In the genomic region with DNA sequence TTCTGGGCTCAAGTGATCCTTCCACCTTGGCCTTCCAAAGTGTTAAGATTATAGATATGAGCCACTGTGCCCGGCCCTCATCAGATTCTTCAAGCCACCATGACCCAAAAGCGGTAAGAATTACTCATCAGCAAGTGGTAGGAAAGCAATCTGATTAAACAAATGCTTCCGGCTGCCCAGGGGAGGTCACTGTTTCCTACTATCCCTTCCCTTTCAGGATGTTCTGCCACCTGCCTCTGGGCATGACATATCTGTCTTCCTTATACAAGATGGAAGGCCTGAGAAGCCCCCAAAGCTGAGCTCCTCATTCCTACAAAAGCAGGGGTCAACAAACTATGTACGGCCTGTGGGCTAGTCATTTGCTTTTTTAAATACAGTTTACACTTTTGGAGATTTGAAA, we compare ENCODE assay signal across 12 cellular contexts. TPM values are rescaled to one million over a fixed set of nuclear protein-coding genes. Genes with fewer than 3 reads are reported as not detected.
DNase-seq lines count a peak whose midpoint lies in the region; ATAC-seq and TF ChIP-seq lines count a peak whose summit lies in the region.
"Had no signal": no experiment of that assay in that cellular context is flagged by ENCODE, and none has a peak within 500 bp of the region (broad histone marks: within the 10 kb centered on the region; RNA-seq: fewer than 3 reads in every experiment).

No MANE protein-coding gene starts in this region.

- H4K8ac ChIP-seq in IMR-90 (ENCODE audit: low read depth in 2 of 2, low read length in 2 of 2): no peak overlapping the region

- H2AK9ac ChIP-seq in IMR-90 (replicated peaks; ENCODE audit: low read depth, low read length, poor library complexity): no peak overlapping the region

- H3K4me1 ChIP-seq in IMR-90 (ENCODE audit: control insufficient read depth, insufficient read depth, low read length): no peaks in the 10 kb centered on the region

- TF ChIP-seq POLR2A in IMR-90 (IDR thresholded peaks at IDR 0.05; ENCODE audit: low read depth, low read length): no peak

- H3K27ac Mint-ChIP-seq in Calu3 (ENCODE audit: unreplicated experiment) (no peak overlapping the region), T-cell (no peak overlapping the region)
- peak overlapping the region; percentile 76 for H3K27ac Mint-ChIP-seq in activated T-helper 17 cell treated with anti-CD3 and anti-CD28 coated beads, Interleukin-2, amount 50 U/mL, for 72 hours
- H3K27ac Mint-ChIP-seq: stimulated activated naive CD8-positive, alpha-beta T cell treated with anti-CD3 and anti-CD28 coated beads, Interleukin-15, Interleukin-2, amounts not matched to agents 100 ng/mL and 50 ng/mL, for 24 hours had no signal

- H3K27ac ChIP-seq in IMR-90 (ENCODE audit: insufficient read depth, low read length): no peak overlapping the region
- H3K27ac ChIP-seq: heart left ventricle had no signal

- DNase-seq in Calu3 (peak; percentile 27), IMR-90 (peak; percentile 36), kidney glomerular epithelial cell (lab: John Stamatoyannopoulos, UW) (peak; percentile 59), T-cell (no peak)
- DNase-seq in activated effector memory CD4-positive, alpha-beta T cell treated with anti-CD3 and anti-CD28 coated beads, Interleukin-2, amount 50 U/mL, for 16 hours: no peak
- DNase-seq: caudate nucleus, GDM1, heart left ventricle had no signal

- H3K27me3 Mint-ChIP-seq in Calu3 (ENCODE audit: unreplicated experiment) (no peaks in the 10 kb centered on the region), T-cell (no peaks in the 10 kb centered on the region)
- no peaks in the 10 kb centered on the region for H3K27me3 Mint-ChIP-seq in activated T-helper 17 cell treated with anti-CD3 and anti-CD28 coated beads, Interleukin-2, amount 50 U/mL, for 72 hours
- H3K27me3 Mint-ChIP-seq: stimulated activated naive CD8-positive, alpha-beta T cell treated with anti-CD3 and anti-CD28 coated beads, Interleukin-15, Interleukin-2, amounts not matched to agents 100 ng/mL and 50 ng/mL, for 24 hours had no signal

- in situ Hi-C loops in IMR-90 (cut with MboI; ENCODE audit: low sequenced_read_pairs): no loop called here

- H3K4ac ChIP-seq in IMR-90 (ENCODE audit: low read depth, low read length): no peak overlapping the region

- no peak overlapping the region for H3K9ac ChIP-seq in IMR-90 (ENCODE audit: low read depth, low read length)

- H3K4me1 Mint-ChIP-seq in Calu3 (ENCODE audit: low read depth, unreplicated experiment) (no peaks in the 10 kb centered on the region), T-cell (peaks cover 5 to 8% (median 8%) of the 10 kb centered on the region in 3 donors)
- H3K4me1 Mint-ChIP-seq in activated T-helper 17 cell treated with anti-CD3 and anti-CD28 coated beads, Interleukin-2, amount 50 U/mL, for 72 hours: no peaks in the 10 kb centered on the region

- 65% methylated on average over 2 of the region's 4 CpGs; no CpG with 5 or more reads in 1 of the 2 experiments for WGBS in IMR-90 (ENCODE audit: extremely low coverage in 2 of 2, insufficient read length in 1 of 2), 2 experiments

- H4K91ac ChIP-seq in IMR-90 (ENCODE audit: insufficient read depth, low read depth, low read length): no peak overlapping the region

- intact Hi-C loops in Calu3 (cut with micrococcal nuclease; ENCODE audit: unreplicated experiment) (no loop called here), IMR-90 (cut with micrococcal nuclease) (no loop called here)

- dilution Hi-C loops in IMR-90 (cut with HindIII; ENCODE audit: low sequenced_read_pairs, unreplicated experiment): no loop called here

- 0 out of 2 replicates have a peak, but pooled peaks cover 3% of the 10 kb centered on the region for H4K20me1 ChIP-seq in IMR-90 (ENCODE audit: insufficient read depth, low read length)

- ATAC-seq in IMR-90 (ENCODE audit: low read depth) (no peak), GM19324 (IDR thresholded peaks at IDR 0.05; ENCODE audit: low FRiP score, unreplicated experiment) (no peak), HG03469 (IDR thresholded peaks at IDR 0.05; ENCODE audit: unreplicated experiment) (no peak), T-cell (replicated peaks in 1 of 4) (no peak)
- ATAC-seq in activated T-helper 17 cell treated with anti-CD3 and anti-CD28 coated beads, Interleukin-2, amount 50 U/mL, for 72 hours (replicated peaks): peak; percentile 43
- ATAC-seq: heart left ventricle had no signal

- H3K4me3 Mint-ChIP-seq in Calu3 (ENCODE audit: low read depth, unreplicated experiment) (no peak overlapping the region), T-cell (no peak overlapping the region)
- H3K4me3 Mint-ChIP-seq in activated T-helper 17 cell treated with anti-CD3 and anti-CD28 coated beads, Interleukin-2, amount 50 U/mL, for 72 hours: no peak overlapping the region
- H3K4me3 Mint-ChIP-seq: stimulated activated naive CD8-positive, alpha-beta T cell treated with anti-CD3 and anti-CD28 coated beads, Interleukin-15, Interleukin-2, amounts not matched to agents 100 ng/mL and 50 ng/mL, for 24 hours had no signal

- H3K9me3 ChIP-seq in IMR-90 (ENCODE audit: control insufficient read depth, insufficient read depth, low read length): peaks cover 4% of the 10 kb centered on the region

- TF ChIP-seq RAD21 in IMR-90 (IDR thresholded peaks at IDR 0.05; ENCODE audit: low read length): no peak

- H3K23ac ChIP-seq in IMR-90 (ENCODE audit: low read depth, low read length): no peak overlapping the region

- no peak overlapping the region for H3K4me3 ChIP-seq in IMR-90 (ENCODE audit: insufficient read depth, low read depth, low read length)
- H3K4me3 ChIP-seq: heart left ventricle had no signal

- H3K4me2 ChIP-seq in IMR-90 (ENCODE audit: low read depth, low read length): no peak overlapping the region

- CTCF ChIA-PET in Calu3 (lab: Charles Lee): no interaction called here
- CTCF ChIA-PET in IMR-90 (lab: Yijun Ruan, JAX): no interaction called here
- CTCF ChIA-PET in T-cell (lab: Charles Lee): interaction anchor here in 1 of 2 donors (0.6 to 0.7 kb wide), 2 partner anchors 15 to 38 kb away, joined by 3 to 7 read pairs; no protein-coding TSS in a partner anchor

- no peaks in the 10 kb centered on the region for H3K27me3 ChIP-seq in IMR-90 (ENCODE audit: control insufficient read depth, insufficient read depth, low read length)
- H3K27me3 ChIP-seq: heart left ventricle had no signal

- BruUV-seq in Calu3 (replicated peaks; lab: Mats Ljungman, UMichigan) (no TSS peak), IMR-90 (replicated peaks; lab: Mats Ljungman, UMichigan) (no TSS peak)

- no peak overlapping the region for H3K14ac ChIP-seq in IMR-90 (replicated peaks; ENCODE audit: low read depth, low read length)

- peaks cover 12% of the 10 kb centered on the region for H3K36me3 Mint-ChIP-seq in Calu3 (ENCODE audit: insufficient read depth, unreplicated experiment)
- peaks cover 5% of the 10 kb centered on the region for H3K36me3 Mint-ChIP-seq in activated T-helper 17 cell treated with anti-CD3 and anti-CD28 coated beads, Interleukin-2, amount 50 U/mL, for 72 hours (ENCODE audit: low read depth)
- H3K36me3 Mint-ChIP-seq in T-cell: peaks cover 7% of the 10 kb centered on the region

- no peak overlapping the region for H2BK20ac ChIP-seq in IMR-90 (ENCODE audit: low read depth, low read length)

- H3K56ac ChIP-seq in IMR-90 (ENCODE audit: extremely low read depth, insufficient read depth, low read length): no peak overlapping the region

- POLR2A ChIA-PET in IMR-90 (lab: Charles Lee; ENCODE audit: unreplicated experiment) (no interaction called here), T-cell (lab: Charles Lee) (interaction anchor here in 1 of 2 donors (0.7 kb wide), 1 partner anchor 480 kb away, joined by 9 read pairs; no protein-coding TSS in a partner anchor)

- H3K36me3 ChIP-seq in IMR-90 (ENCODE audit: control insufficient read depth, insufficient read depth, low read length): peaks cover 13% of the 10 kb centered on the region

- TF ChIP-seq CTCF in Calu3 (IDR thresholded peaks at IDR 0.05; ENCODE audit: unreplicated experiment) (no peak), IMR-90 (conservative IDR thresholded peaks at IDR 0.05; ENCODE audit: low read depth, low read length) (peak; percentile 26)

- H2BK5ac ChIP-seq in IMR-90 (ENCODE audit: low read depth, low read length, poor library complexity, severe bottlenecking): no peak overlapping the region

- no peak overlapping the region for H3K18ac ChIP-seq in IMR-90 (ENCODE audit: low read depth, low read length)

- H3K9me1 ChIP-seq in IMR-90 (ENCODE audit: insufficient read depth, low read length): peaks cover 4% of the 10 kb centered on the region

- H2AK5ac ChIP-seq in IMR-90 (ENCODE audit: low read depth, low read length): no peak overlapping the region

- peaks cover 0 to 24% of the 10 kb centered on the region in 2 experiments; a peak in 3 of 4 replicates for H3K79me1 ChIP-seq in IMR-90 (ENCODE audit: low read depth in 1 of 2, low read length in 2 of 2)

- H2AFZ ChIP-seq in IMR-90 (replicated peaks; ENCODE audit: low read length, poor library complexity): no peak overlapping the region

- H4K5ac ChIP-seq in IMR-90 (ENCODE audit: low read depth, low read length): no peak overlapping the region

- H2BK15ac ChIP-seq in IMR-90 (ENCODE audit: low read depth, low read length): no peak overlapping the region

- H2BK120ac ChIP-seq in IMR-90 (ENCODE audit: low read depth, low read length): no peak overlapping the region

- H3K9me3 Mint-ChIP-seq in Calu3 (ENCODE audit: low read depth, unreplicated experiment) (no peaks in the 10 kb centered on the region), T-cell (no peaks in the 10 kb centered on the region)
- H3K9me3 Mint-ChIP-seq in activated T-helper 17 cell treated with anti-CD3 and anti-CD28 coated beads, Interleukin-2, amount 50 U/mL, for 72 hours: no peaks in the 10 kb centered on the region
- H3K9me3 Mint-ChIP-seq: stimulated activated naive CD8-positive, alpha-beta T cell treated with anti-CD3 and anti-CD28 coated beads, Interleukin-15, Interleukin-2, amounts not matched to agents 100 ng/mL and 50 ng/mL, for 24 hours had no signal

RNA-seq across cellular contexts. Expression of a gene that starts 6.9 kb away (rescaled TPM):
- total RNA-seq in Calu3 (2022) (6.0 and 6.2 TPM in 2 replicates), IMR-90 (2012; rRNA removed) (3.6 and 3.9 TPM in 2 replicates), T-cell (10 to 100 TPM in 3 of 5 donors, 1 to 10 TPM in 2; 5.3 to 12.4 (median 11.3) TPM)
- polyA plus RNA-seq in IMR-90 (2012; rRNA removed): 10.2 and 11.4 TPM in 2 replicates
- 8.5 and 19.6 TPM in 2 replicates for polyA plus RNA-seq in IMR-90 (2012; cell fraction: cytosol; rRNA removed)
- 4.4 and 10.7 TPM in 2 replicates for polyA plus RNA-seq in IMR-90 (2012; cell fraction: nucleus; rRNA removed; ENCODE audit: low replicate concordance)
- total RNA-seq in activated T-helper 17 cell treated with anti-CD3 and anti-CD28 coated beads, Interleukin-2, amount 50 U/mL, for 72 hours: 1 to 10 TPM; 8.0 to 8.5 TPM

RNA-seq across cellular contexts. Expression of a gene that starts 9.4 kb away (rescaled TPM):
- total RNA-seq in Calu3 (2022): 37.9 and 38.4 TPM in 2 replicates
- total RNA-seq in IMR-90 (2012; rRNA removed): 7.3 and 17.2 TPM in 2 replicates
- polyA plus RNA-seq in IMR-90 (2012; rRNA removed): 31.7 and 37.0 TPM in 2 replicates
- polyA plus RNA-seq in IMR-90 (2012; cell fraction: cytosol; rRNA removed): 87.8 and 125 TPM in 2 replicates
- polyA plus RNA-seq in IMR-90 (2012; cell fraction: nucleus; rRNA removed; ENCODE audit: low replicate concordance): 22.6 and 29.1 TPM in 2 replicates
- total RNA-seq in activated T-helper 17 cell treated with anti-CD3 and anti-CD28 coated beads, Interleukin-2, amount 50 U/mL, for 72 hours: 10 to 100 TPM; 56.2 to 95.9 TPM
- total RNA-seq in T-cell: 10 to 100 TPM; 37.6 to 87.0 (median 69.3) TPM

RNA-seq across cellular contexts. Expression of a gene that starts 13.1 kb away (rescaled TPM):
- total RNA-seq in Calu3 (2022) (50.8 and 54.9 TPM in 2 replicates), IMR-90 (2012; rRNA removed) (33.7 and 35.0 TPM in 2 replicates), T-cell (10 to 100 TPM; 37.3 to 51.7 (median 42.0) TPM)
- 87.2 and 113 TPM in 2 replicates for polyA plus RNA-seq in IMR-90 (2012; rRNA removed)
- 105 and 131 TPM in 2 replicates for polyA plus RNA-seq in IMR-90 (2012; cell fraction: cytosol; rRNA removed)
- polyA plus RNA-seq in IMR-90 (2012; cell fraction: nucleus; rRNA removed; ENCODE audit: low replicate concordance): 54.5 and 126 TPM in 2 replicates
- 10 to 100 TPM; 27.8 to 45.8 TPM for total RNA-seq in activated T-helper 17 cell treated with anti-CD3 and anti-CD28 coated beads, Interleukin-2, amount 50 U/mL, for 72 hours

RNA-seq across cellular contexts. Expression of a gene that starts 14.6 kb away (rescaled TPM):
- total RNA-seq in Calu3 (2022) (0.32 and 0.66 TPM in 2 replicates), IMR-90 (2012; rRNA removed) (under 0.01 and 0.28 TPM in 2 replicates), T-cell (1 to 10 TPM in 4 of 5 donors, under 1 TPM in 1; 0.93 to 6.5 (median 2.9) TPM)
- 0.87 and 1.0 TPM in 2 replicates for polyA plus RNA-seq in IMR-90 (2012; rRNA removed)
- polyA plus RNA-seq in IMR-90 (2012; cell fraction: cytosol; rRNA removed): 0.21 and 0.33 TPM in 2 replicates
- polyA plus RNA-seq in IMR-90 (2012; cell fraction: nucleus; rRNA removed; ENCODE audit: low replicate concordance): 3.9 and 9.0 TPM in 2 replicates
- 10 to 100 TPM in 1 of 2 donors, 1 to 10 TPM in 1; 4.4 to 11.6 TPM for total RNA-seq in activated T-helper 17 cell treated with anti-CD3 and anti-CD28 coated beads, Interleukin-2, amount 50 U/mL, for 72 hours

RNA-seq across cellular contexts. Expression of a gene that starts 29.0 kb away (rescaled TPM):
- total RNA-seq in Calu3 (2022): 72.9 and 75.2 TPM in 2 replicates
- 76.7 and 101 TPM in 2 replicates for total RNA-seq in IMR-90 (2012; rRNA removed)
- polyA plus RNA-seq in IMR-90 (2012; rRNA removed): 95.1 and 106 TPM in 2 replicates
- 102 and 118 TPM in 2 replicates for polyA plus RNA-seq in IMR-90 (2012; cell fraction: cytosol; rRNA removed)
- 135 and 157 TPM in 2 replicates for polyA plus RNA-seq in IMR-90 (2012; cell fraction: nucleus; rRNA removed; ENCODE audit: low replicate concordance)
- 100 to 1,000 TPM in 1 of 2 donors, 10 to 100 TPM in 1; 73.4 to 115 TPM for total RNA-seq in activated T-helper 17 cell treated with anti-CD3 and anti-CD28 coated beads, Interleukin-2, amount 50 U/mL, for 72 hours
- 100 to 1,000 TPM in 3 of 5 donors, 10 to 100 TPM in 2; 76.7 to 130 (median 117) TPM for total RNA-seq in T-cell

Comparison
In these comparisons a context has a peak if more than half of its experiments do, and no peak if none do; other contexts are left out.
1. DNase-seq: peak in Calu3 (single experiment), IMR-90 (single experiment) and kidney glomerular epithelial cell (single experiment); none in activated effector memory CD4-positive, alpha-beta T cell treated with anti-CD3 and anti-CD28 coated beads, Interleukin-2, amount 50 U/mL, for 16 hours (single experiment) and T-cell (0 of 34).